In the genomic region with DNA sequence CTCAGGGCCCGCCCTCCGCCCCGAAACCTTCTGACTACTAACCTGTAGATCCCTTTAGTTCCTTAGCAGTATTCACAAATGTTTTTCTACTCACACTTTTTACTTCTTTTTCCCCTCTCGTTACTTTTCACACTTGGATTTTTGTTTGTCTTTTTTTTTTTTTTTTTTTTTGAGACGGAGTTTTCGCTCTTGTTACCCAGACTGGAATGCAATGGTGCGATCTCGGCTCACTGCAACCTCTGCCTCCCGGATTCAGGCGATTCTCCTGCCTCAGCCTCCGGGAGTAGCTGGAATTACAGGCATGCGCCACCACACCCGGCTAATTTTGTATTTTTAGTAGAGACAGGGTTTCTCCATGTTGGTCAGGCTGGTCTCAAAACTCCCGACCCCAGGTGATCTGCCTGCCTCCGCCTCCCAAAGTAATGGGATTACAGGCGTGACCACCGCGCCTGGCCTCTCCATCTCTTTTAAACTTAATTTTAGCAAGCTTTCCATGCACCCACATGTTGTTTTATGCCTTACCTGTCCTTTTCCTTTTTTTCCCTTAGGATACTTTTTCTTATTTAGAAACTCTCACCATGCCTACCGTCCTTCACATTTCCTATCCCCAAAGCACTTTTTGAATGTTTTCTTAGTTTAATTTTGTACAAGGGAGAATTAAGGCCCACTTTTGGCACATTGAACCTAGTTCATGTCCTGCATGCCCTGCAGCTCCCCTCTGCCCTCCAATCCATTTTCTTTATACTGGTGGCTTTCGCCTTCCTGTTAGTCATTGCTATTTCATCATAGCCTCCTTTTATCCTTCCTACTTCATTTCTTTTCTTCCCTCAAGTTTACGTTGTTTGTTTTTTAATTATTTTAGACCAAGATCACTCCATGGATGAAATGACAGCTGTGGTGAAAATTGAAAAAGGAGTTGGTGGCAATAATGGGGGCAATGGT, we compare ENCODE assay signal across 8 cellular contexts. TPM values are rescaled to one million over a fixed set of nuclear protein-coding genes. Genes with fewer than 3 reads are reported as not detected.
A peak's percentile ranks its signal among the peaks of the same experiment; 100 is the strongest.
DNase-seq lines count a peak whose midpoint lies in the region; TF ChIP-seq lines count a peak whose summit lies in the region.

No MANE protein-coding gene starts in this region.

- peak overlapping the region; percentile 69 for H3K4me3 ChIP-seq in cardiac muscle cell
- H3K4me3 ChIP-seq in iPS-15b (ENCODE audit: low read depth, low read length): peak overlapping the region; percentile 61
- H3K4me3 ChIP-seq in spleen: peak overlapping the region; percentile 24 to 84 (median 54)

- H3K27ac Mint-ChIP-seq in activated T-helper 1 cell treated with anti-CD3 and anti-CD28 coated beads, Interleukin-12 subunit alpha, Interleukin-12 subunit beta, Interleukin-2, Interleukin-4 antibody, amounts not matched to agents 30 ng/mL and 10 ng/mL and 1 ng/mL, durations not matched to agents 14 hours and 24 hours and 36 hours: peak overlapping the region; percentile 90

- peaks cover 24% of the 10 kb centered on the region for H3K4me1 ChIP-seq in cardiac muscle cell (ENCODE audit: low read depth)
- peaks cover 17% of the 10 kb centered on the region for H3K4me1 ChIP-seq in iPS-15b (ENCODE audit: control insufficient read depth, insufficient read depth, low read length)
- H3K4me1 ChIP-seq in spleen: peaks cover 48 to 67% (median 63%) of the 10 kb centered on the region in 6 donors

- no peaks in the 10 kb centered on the region for H3K9me3 Mint-ChIP-seq in activated T-helper 1 cell treated with anti-CD3 and anti-CD28 coated beads, Interleukin-12 subunit alpha, Interleukin-12 subunit beta, Interleukin-2, Interleukin-4 antibody, amounts not matched to agents 30 ng/mL and 10 ng/mL and 1 ng/mL, durations not matched to agents 14 hours and 24 hours and 36 hours

- peak overlapping the region; percentile 29 for H3K9ac ChIP-seq in iPS-15b (ENCODE audit: low read depth, low read length)

- intact Hi-C loops in cardiac septum (cut with DNase I) (loop anchor here (5.0 kb wide), 1 partner anchor 59 kb away; a partner anchor contains a TSS), spleen (cut with DNase I; ENCODE audit: low total_unique reads) (no loop called here)
- intact Hi-C loops in activated T-helper 1 cell treated with anti-CD3 and anti-CD28 coated beads, Interleukin-12 subunit alpha, Interleukin-12 subunit beta, Interleukin-2, Interleukin-4 antibody, amounts not matched to agents 30 ng/mL and 10 ng/mL and 1 ng/mL, durations not matched to agents 14 hours and 24 hours and 36 hours (cut with micrococcal nuclease): loop anchor here (1.0 to 5.0 kb wide), 8 partner anchors 40 to 375 kb away; a partner anchor contains a TSS

- H3K4me1 Mint-ChIP-seq in activated T-helper 1 cell treated with anti-CD3 and anti-CD28 coated beads, Interleukin-12 subunit alpha, Interleukin-12 subunit beta, Interleukin-2, Interleukin-4 antibody, amounts not matched to agents 30 ng/mL and 10 ng/mL and 1 ng/mL, durations not matched to agents 14 hours and 24 hours and 36 hours (ENCODE audit: low read depth): peaks cover 40% of the 10 kb centered on the region

- H3K27me3 ChIP-seq in cardiac muscle cell (no peaks in the 10 kb centered on the region), iPS-15b (ENCODE audit: control insufficient read depth, insufficient read depth, low read length) (no peaks in the 10 kb centered on the region), spleen (replicated peaks in 1 of 7) (no peaks in the 10 kb centered on the region)

- no peak for TF ChIP-seq POLR2A in spleen (IDR thresholded peaks at IDR 0.05)

- peaks cover 30% of the 10 kb centered on the region for H3K36me3 Mint-ChIP-seq in activated T-helper 1 cell treated with anti-CD3 and anti-CD28 coated beads, Interleukin-12 subunit alpha, Interleukin-12 subunit beta, Interleukin-2, Interleukin-4 antibody, amounts not matched to agents 30 ng/mL and 10 ng/mL and 1 ng/mL, durations not matched to agents 14 hours and 24 hours and 36 hours (ENCODE audit: low read depth)

- TF ChIP-seq CTCF in cardiac muscle cell (IDR thresholded peaks at IDR 0.05; ENCODE audit: low read depth, low read length) (no peak), spleen (IDR thresholded peaks at IDR 0.05 in 8 of 11, conservative IDR thresholded peaks at IDR 0.05 in 3 of 11) (no peak)

- H3K27ac ChIP-seq in cardiac muscle cell (peak overlapping the region; percentile 99), spleen (peak overlapping the region in 7 of 8 donors; percentile 94 to 100 (median 99))

- H3K9me3 ChIP-seq in cardiac muscle cell (ENCODE audit: low read depth) (no peaks in the 10 kb centered on the region), iPS-15b (ENCODE audit: control insufficient read depth, insufficient read depth, low read length) (no peaks in the 10 kb centered on the region), spleen (no peaks in the 10 kb centered on the region)

- 11 to 22% (median 14%) methylated on average over 19 to 21 of the region's 21 CpGs for WGBS in spleen, 5 donors

- H3K27me3 Mint-ChIP-seq in activated T-helper 1 cell treated with anti-CD3 and anti-CD28 coated beads, Interleukin-12 subunit alpha, Interleukin-12 subunit beta, Interleukin-2, Interleukin-4 antibody, amounts not matched to agents 30 ng/mL and 10 ng/mL and 1 ng/mL, durations not matched to agents 14 hours and 24 hours and 36 hours (ENCODE audit: insufficient read depth): no peaks in the 10 kb centered on the region

- H3K36me3 ChIP-seq in cardiac muscle cell (peaks cover 16% of the 10 kb centered on the region), iPS-15b (ENCODE audit: control insufficient read depth, insufficient read depth, low read length) (peaks cover 21% of the 10 kb centered on the region), spleen (peaks cover 0 to 51% (median 40%) of the 10 kb centered on the region in 6 donors)

- DNase-seq in cardiac muscle cell (ENCODE audit: low read depth in 1 of 2, low spot score in 1 of 2) (peak in 1 of 2 donors; percentile 63), cardiac septum (ENCODE audit: low spot score) (no peak), spleen (peak; percentile 80), D341Med (ENCODE audit: low spot score) (no peak), COLO668 (lab: John Stamatoyannopoulos, UW; ENCODE audit: unreplicated experiment) (no peak), NCI-H2029 (lab: John Stamatoyannopoulos, UW) (no peak)
- no peak for DNase-seq in activated T-helper 1 cell treated with anti-CD3 and anti-CD28 coated beads, Interleukin-12 subunit alpha, Interleukin-12 subunit beta, Interleukin-2, Interleukin-4 antibody, amounts not matched to agents 30 ng/mL and 10 ng/mL and 1 ng/mL, durations not matched to agents 14 hours and 24 hours and 36 hours (ENCODE audit: low spot score)

- H3K4me3 Mint-ChIP-seq in activated T-helper 1 cell treated with anti-CD3 and anti-CD28 coated beads, Interleukin-12 subunit alpha, Interleukin-12 subunit beta, Interleukin-2, Interleukin-4 antibody, amounts not matched to agents 30 ng/mL and 10 ng/mL and 1 ng/mL, durations not matched to agents 14 hours and 24 hours and 36 hours: peak overlapping the region; percentile 88

RNA-seq across cellular contexts. Expression of a gene that starts 1.1 kb away (rescaled TPM):
- 43.7 and 53.0 TPM in 2 replicates for total RNA-seq in cardiac muscle cell
- 11.4 and 12.9 TPM in 2 replicates for polyA plus RNA-seq in cardiac muscle cell
- total RNA-seq in cardiac septum: 31.3 TPM
- total RNA-seq in activated T-helper 1 cell treated with anti-CD3 and anti-CD28 coated beads, Interleukin-12 subunit alpha, Interleukin-12 subunit beta, Interleukin-2, Interleukin-4 antibody, amounts not matched to agents 30 ng/mL and 10 ng/mL and 1 ng/mL, durations not matched to agents 14 hours and 24 hours and 36 hours: 65.6 and 66.0 TPM in 2 replicates
- 10 to 100 TPM; 75.6 to 92.8 (median 86.1) TPM for total RNA-seq in spleen
- polyA plus RNA-seq in spleen: 10 to 100 TPM in 1 of 3 donors, 1 to 10 TPM in 2; 9.1 to 13.6 (median 9.9) TPM

RNA-seq across cellular contexts. Expression of a gene that starts 42.6 kb away (rescaled TPM):
- total RNA-seq in cardiac muscle cell (39.8 and 60.0 TPM in 2 replicates), cardiac septum (0.43 TPM), spleen (10 to 100 TPM in 3 of 7 donors, 1 to 10 TPM in 4; 3.7 to 20.6 (median 8.8) TPM)
- polyA plus RNA-seq in cardiac muscle cell (53.4 and 57.3 TPM in 2 replicates), spleen (1 to 10 TPM; 1.2 to 7.4 (median 1.7) TPM)
- not detected in 2 replicates for total RNA-seq in activated T-helper 1 cell treated with anti-CD3 and anti-CD28 coated beads, Interleukin-12 subunit alpha, Interleukin-12 subunit beta, Interleukin-2, Interleukin-4 antibody, amounts not matched to agents 30 ng/mL and 10 ng/mL and 1 ng/mL, durations not matched to agents 14 hours and 24 hours and 36 hours

RNA-seq across cellular contexts. Expression of a gene that starts 44.9 kb away (rescaled TPM):
- total RNA-seq in cardiac muscle cell (0.14 and 0.39 TPM in 2 replicates), cardiac septum (not detected), spleen (not detected)
- polyA plus RNA-seq in cardiac muscle cell (0.45 TPM in 1 of 2 replicates, not detected in the other), spleen (not detected)
- total RNA-seq in activated T-helper 1 cell treated with anti-CD3 and anti-CD28 coated beads, Interleukin-12 subunit alpha, Interleukin-12 subunit beta, Interleukin-2, Interleukin-4 antibody, amounts not matched to agents 30 ng/mL and 10 ng/mL and 1 ng/mL, durations not matched to agents 14 hours and 24 hours and 36 hours: not detected in 2 replicates

RNA-seq across cellular contexts. Expression of a gene that starts 59.7 kb away (rescaled TPM):
- total RNA-seq in cardiac muscle cell (117 and 119 TPM in 2 replicates), cardiac septum (39.8 TPM), spleen (10 to 100 TPM; 39.3 to 67.9 (median 49.7) TPM)
- polyA plus RNA-seq in cardiac muscle cell (138 and 140 TPM in 2 replicates), spleen (10 to 100 TPM; 32.4 to 42.4 (median 33.5) TPM)
- 81.4 and 85.7 TPM in 2 replicates for total RNA-seq in activated T-helper 1 cell treated with anti-CD3 and anti-CD28 coated beads, Interleukin-12 subunit alpha, Interleukin-12 subunit beta, Interleukin-2, Interleukin-4 antibody, amounts not matched to agents 30 ng/mL and 10 ng/mL and 1 ng/mL, durations not matched to agents 14 hours and 24 hours and 36 hours
